Comparison of ENCODE assay signal across 25 cellular contexts in genomic region chr1:110508531-110508930, GRCh38. TPM values are rescaled to one million over a fixed set of nuclear protein-coding genes. Genes with fewer than 3 reads are reported as not detected.
"Had no signal": no experiment of that assay in that cellular context is flagged by ENCODE, and none has a peak within 500 bp of the region (broad histone marks: within the 10 kb centered on the region; RNA-seq: fewer than 3 reads in every experiment).

No MANE protein-coding gene starts in this region.

- H3K9me3 ChIP-seq: right lobe of liver, tibial nerve, vagina had no signal

- H3K4me3 ChIP-seq: coronary artery, right lobe of liver, tibial nerve, vagina had no signal

- H2AFZ ChIP-seq: parathyroid adenoma had no signal

- H3K4me1 Mint-ChIP-seq: activated CD4-positive, alpha-beta memory T cell treated with anti-CD3 and anti-CD28 coated beads, Interleukin-2, amount 10 ng/mL, durations not matched to agents 7 days and 5 days; activated CD4-positive, alpha-beta T cell treated with anti-CD3 and anti-CD28 coated beads, Interleukin-2, amount 10 ng/mL, durations not matched to agents 24 days and 14 days; activated naive CD4-positive, alpha-beta T cell treated with anti-CD3 and anti-CD28 coated beads, Interleukin-2, amount 10 ng/mL, durations not matched to agents 7 days and 5 days; immature natural killer cell had no signal

- ATAC-seq: activated T-cell treated with anti-CD3 and anti-CD28 coated beads, Interleukin-2, amount 50 U/mL, for 72 hours; stimulated activated naive CD8-positive, alpha-beta T cell treated with anti-CD3 and anti-CD28 coated beads, Interleukin-15, Interleukin-2, amounts not matched to agents 100 U/mL and 50 U/mL, for 24 hours had no signal

- H3K4me3 Mint-ChIP-seq: activated CD4-positive, alpha-beta memory T cell treated with anti-CD3 and anti-CD28 coated beads, Interleukin-2, amount 10 ng/mL, durations not matched to agents 7 days and 5 days; activated CD4-positive, alpha-beta T cell treated with anti-CD3 and anti-CD28 coated beads, Interleukin-2, amount 10 ng/mL, durations not matched to agents 24 days and 14 days; activated naive CD4-positive, alpha-beta T cell treated with anti-CD3 and anti-CD28 coated beads, Interleukin-2, amount 10 ng/mL, durations not matched to agents 7 days and 5 days; activated T-cell treated with anti-CD3 and anti-CD28 coated beads, Interleukin-2, amount 50 U/mL, for 72 hours; immature natural killer cell had no signal

- H3K9me3 Mint-ChIP-seq: activated CD4-positive, alpha-beta memory T cell treated with anti-CD3 and anti-CD28 coated beads, Interleukin-2, amount 10 ng/mL, durations not matched to agents 7 days and 5 days; activated CD4-positive, alpha-beta T cell treated with anti-CD3 and anti-CD28 coated beads, Interleukin-2, amount 10 ng/mL, durations not matched to agents 24 days and 14 days; activated naive CD4-positive, alpha-beta T cell treated with anti-CD3 and anti-CD28 coated beads, Interleukin-2, amount 10 ng/mL, durations not matched to agents 7 days and 5 days; activated T-cell treated with anti-CD3 and anti-CD28 coated beads, Interleukin-2, amount 50 U/mL, for 72 hours; immature natural killer cell; nephron had no signal

- H3K9ac ChIP-seq: parathyroid adenoma had no signal

- H3K4me1 ChIP-seq: parathyroid adenoma, right lobe of liver, vagina had no signal

- H3K36me3 Mint-ChIP-seq: activated naive CD4-positive, alpha-beta T cell treated with anti-CD3 and anti-CD28 coated beads, Interleukin-2, amount 10 ng/mL, durations not matched to agents 7 days and 5 days; immature natural killer cell had no signal

- DNase-seq: activated CD4-positive, alpha-beta memory T cell treated with anti-CD3 and anti-CD28 coated beads, Interleukin-2, amount 10 ng/mL, durations not matched to agents 7 days and 5 days; activated CD4-positive, alpha-beta T cell treated with anti-CD3 and anti-CD28 coated beads, Interleukin-2, amount 10 ng/mL, durations not matched to agents 24 days and 14 days; activated effector memory CD4-positive, alpha-beta T cell treated with Interleukin-2 at 50 U/mL for 16 hours; activated naive CD4-positive, alpha-beta T cell treated with anti-CD3 and anti-CD28 coated beads, Interleukin-2, amount 10 ng/mL, durations not matched to agents 7 days and 5 days; activated T-cell treated with anti-CD3 and anti-CD28 coated beads, Interleukin-2, amount 50 U/mL, for 72 hours; cerebellar nuclear complex; erythroblast; immature natural killer cell; mammary epithelial cell; nucleus accumbens; stimulated activated CD4-positive, alpha-beta T cell treated with anti-CD3 and anti-CD28 coated beads, Interleukin-4, amount 100 ng/mL, for 24 hours; stimulated activated naive CD8-positive, alpha-beta T cell treated with anti-CD3 and anti-CD28 coated beads, Interleukin-15, Interleukin-2, amounts not matched to agents 100 U/mL and 50 U/mL, for 24 hours had no signal

- H3K27ac Mint-ChIP-seq: activated CD4-positive, alpha-beta memory T cell treated with anti-CD3 and anti-CD28 coated beads, Interleukin-2, amount 10 ng/mL, durations not matched to agents 7 days and 5 days; activated CD4-positive, alpha-beta T cell treated with anti-CD3 and anti-CD28 coated beads, Interleukin-2, amount 10 ng/mL, durations not matched to agents 24 days and 14 days; activated naive CD4-positive, alpha-beta T cell treated with anti-CD3 and anti-CD28 coated beads, Interleukin-2, amount 10 ng/mL, durations not matched to agents 7 days and 5 days; activated T-cell treated with anti-CD3 and anti-CD28 coated beads, Interleukin-2, amount 50 U/mL, for 72 hours; immature natural killer cell; nephron had no signal

- H3K27ac ChIP-seq: parathyroid adenoma, right lobe of liver, tibial nerve, vagina had no signal

- H3K79me2 ChIP-seq: parathyroid adenoma had no signal

- H3K36me3 ChIP-seq: right lobe of liver, tibial nerve, vagina had no signal

- H3K27me3 ChIP-seq: right lobe of liver, tibial nerve, vagina had no signal

RNA-seq across cellular contexts. Expression of gene KCNA10, which starts 10.4 kb away (rescaled TPM):
- total RNA-seq: activated CD4-positive, alpha-beta memory T cell treated with anti-CD3 and anti-CD28 coated beads, Interleukin-2, amount 10 ng/mL, durations not matched to agents 7 days and 5 days; activated CD4-positive, alpha-beta T cell treated with anti-CD3 and anti-CD28 coated beads, Interleukin-2, amount 10 ng/mL, durations not matched to agents 24 days and 14 days; activated T-cell treated with anti-CD3 and anti-CD28 coated beads, Interleukin-2, amount 50 U/mL, for 72 hours; fibroblast of lung; glomerular endothelial cell; kidney epithelial cell; left lobe of liver; mammary epithelial cell; pulmonary artery endothelial cell; right lobe of liver; T-helper 2 cell treated with Interferon-gamma antibody and Interleukin-4, amounts not matched to agents 100 ng/mL and 5 ng/mL, for 36 hours; tibial nerve; vagina had no signal
- polyA plus RNA-seq: fibroblast of lung, immature natural killer cell, mammary epithelial cell, small intestine had no signal

RNA-seq across cellular contexts. Expression of gene PROK1, which starts 57.6 kb away (rescaled TPM):
- total RNA-seq: activated CD4-positive, alpha-beta memory T cell treated with anti-CD3 and anti-CD28 coated beads, Interleukin-2, amount 10 ng/mL, durations not matched to agents 7 days and 5 days; activated CD4-positive, alpha-beta T cell treated with anti-CD3 and anti-CD28 coated beads, Interleukin-2, amount 10 ng/mL, durations not matched to agents 24 days and 14 days; fibroblast of lung; glomerular endothelial cell; kidney epithelial cell; left lobe of liver; mammary epithelial cell; pulmonary artery endothelial cell; right lobe of liver; T-helper 2 cell treated with Interferon-gamma antibody and Interleukin-4, amounts not matched to agents 100 ng/mL and 5 ng/mL, for 36 hours had no signal
- polyA plus RNA-seq: fibroblast of lung, immature natural killer cell, mammary epithelial cell had no signal
